8 cellular contexts compared by ENCODE assay signal in genomic region chr20:34364013-34364382, GRCh38. TPM values are rescaled to one million over a fixed set of nuclear protein-coding genes. Genes with fewer than 3 reads are reported as not detected.
DNase-seq lines count a peak whose midpoint lies in the region; ATAC-seq and TF ChIP-seq lines count a peak whose summit lies in the region.

No MANE protein-coding gene starts in this region.

- peak overlapping the region; percentile 88 for H3K4ac ChIP-seq in IMR-90 (ENCODE audit: low read depth, low read length)

- dilution Hi-C loops in IMR-90 (cut with HindIII; ENCODE audit: low sequenced_read_pairs, unreplicated experiment), result no loop called here

- H3K9me3 ChIP-seq in IMR-90 (ENCODE audit: control insufficient read depth, insufficient read depth, low read length) (no peaks in the 10 kb centered on the region), iPS-18c (ENCODE audit: control insufficient read depth, insufficient read depth, low read length) (no peaks in the 10 kb centered on the region)

- H3K4me1 ChIP-seq in IMR-90 (ENCODE audit: control insufficient read depth, insufficient read depth, low read length), result peaks cover 8% of the 10 kb centered on the region; the same call in 1 of the 2 replicates

- intact Hi-C loops in IMR-90 (cut with micrococcal nuclease), result loop anchor here (5.0 kb wide), 1 partner anchor 52 kb away; no protein-coding TSS in a partner anchor

- peaks cover 24 to 55% of the 10 kb centered on the region in 2 donors for H3K4me1 Mint-ChIP-seq in stimulated activated naive B cell treated with anti-CD40 and anti-IgM and Interleukin-4, amounts not matched to agents 10 μg/mL and 1 μg/mL and 100 μg/mL, for 72 hours

- peak overlapping the region; percentile 99 for H2AK9ac ChIP-seq in IMR-90 (replicated peaks; ENCODE audit: low read depth, low read length, poor library complexity)

- H3K9me1 ChIP-seq in IMR-90 (ENCODE audit: insufficient read depth, low read length), result peaks cover 8% of the 10 kb centered on the region

- 0% methylated on average over 4 of the region's 12 CpGs; no CpG with 5 or more reads in 1 of the 2 experiments for WGBS in IMR-90 (ENCODE audit: extremely low coverage in 2 of 2, insufficient read length in 1 of 2), 2 experiments
- 2 to 10% (median 9%) methylated on average over 12 of the region's 12 CpGs for WGBS in adipose tissue, 3 donors

- POLR2A ChIA-PET in IMR-90 (lab: Charles Lee; ENCODE audit: unreplicated experiment), result no interaction called here

- H2AFZ ChIP-seq in IMR-90 (replicated peaks; ENCODE audit: low read length, poor library complexity), result peak overlapping the region; percentile 98

- in situ Hi-C loops in IMR-90 (cut with MboI; ENCODE audit: low sequenced_read_pairs), result no loop called here

- peak overlapping the region; percentile 54; the same call in 1 of the 2 replicates for H2BK120ac ChIP-seq in IMR-90 (ENCODE audit: low read depth, low read length)

- DNase-seq in AG10803 (ENCODE audit: low read depth), result peak; percentile 53
- peak; percentile 34 for DNase-seq in IMR-90
- no peak for DNase-seq in stimulated activated naive B cell treated with anti-CD40 and anti-IgM and Interleukin-4, amounts not matched to agents 10 μg/mL and 1 μg/mL and 100 μg/mL, for 72 hours
- DNase-seq in NCI-H1694 treated with DMSO at 0.1 percent for 48 hours (lab: John Stamatoyannopoulos, UW), result no peak

- peaks cover 57% of the 10 kb centered on the region for H4K20me1 ChIP-seq in IMR-90 (ENCODE audit: insufficient read depth, low read length)

- no peaks in the 10 kb centered on the region for H3K27me3 ChIP-seq in IMR-90 (ENCODE audit: control insufficient read depth, insufficient read depth, low read length)

- TF ChIP-seq RAD21 in IMR-90 (IDR thresholded peaks at IDR 0.05; ENCODE audit: low read length), result no peak

- H3K4me2 ChIP-seq in IMR-90 (ENCODE audit: low read depth, low read length), result peak overlapping the region; percentile 91

- H2BK5ac ChIP-seq in IMR-90 (ENCODE audit: low read depth, low read length, poor library complexity, severe bottlenecking), result peak overlapping the region; percentile 88

- H2BK15ac ChIP-seq in IMR-90 (ENCODE audit: low read depth, low read length), result no peak overlapping the region

- peak overlapping the region; percentile 76; the same call in 1 of the 2 replicates for H4K5ac ChIP-seq in IMR-90 (ENCODE audit: low read depth, low read length)

- peaks cover 26 to 32% of the 10 kb centered on the region in 2 donors for H3K36me3 Mint-ChIP-seq in stimulated activated naive B cell treated with anti-CD40 and anti-IgM and Interleukin-4, amounts not matched to agents 10 μg/mL and 1 μg/mL and 100 μg/mL, for 72 hours

- peak overlapping the region; percentile 97 for H3K23ac ChIP-seq in IMR-90 (ENCODE audit: low read depth, low read length)

- H3K4me3 ChIP-seq in AG10803 (ENCODE audit: low read length) (peak overlapping the region; percentile 83), IMR-90 (ENCODE audit: insufficient read depth, low read depth, low read length) (peak overlapping the region; percentile 97), iPS-18c (ENCODE audit: insufficient read depth, low read depth, low read length) (peak overlapping the region; percentile 95)

- no peak for TF ChIP-seq POLR2A in IMR-90 (IDR thresholded peaks at IDR 0.05; ENCODE audit: low read depth, low read length)

- peaks cover 5 to 50% of the 10 kb centered on the region in 2 experiments for H3K79me1 ChIP-seq in IMR-90 (ENCODE audit: low read depth in 1 of 2, low read length in 2 of 2)

- peak overlapping the region; percentile 98 for H3K14ac ChIP-seq in IMR-90 (replicated peaks; ENCODE audit: low read depth, low read length)

- CTCF ChIA-PET in IMR-90 (lab: Yijun Ruan, JAX), result interaction anchor here (1.0 to 1.8 kb wide), 2 partner anchors 51 to 53 kb away, joined by 3 to 6 read pairs; no protein-coding TSS in a partner anchor

- H3K9ac ChIP-seq in IMR-90 (ENCODE audit: low read depth, low read length), result peak overlapping the region; percentile 99

- peak overlapping the region; percentile 94 for H3K56ac ChIP-seq in IMR-90 (ENCODE audit: extremely low read depth, insufficient read depth, low read length)

- no peak for TF ChIP-seq CTCF in AG10803 (conservative IDR thresholded peaks at IDR 0.05; ENCODE audit: low read length)
- TF ChIP-seq CTCF in IMR-90 (conservative IDR thresholded peaks at IDR 0.05; ENCODE audit: low read depth, low read length), result no peak

- H3K18ac ChIP-seq in IMR-90 (ENCODE audit: low read depth, low read length), result peak overlapping the region; percentile 75

- H2BK20ac ChIP-seq in IMR-90 (ENCODE audit: low read depth, low read length), result no peak overlapping the region

- H3K27ac Mint-ChIP-seq in stimulated activated naive B cell treated with anti-CD40 and anti-IgM and Interleukin-4, amounts not matched to agents 10 μg/mL and 1 μg/mL and 100 μg/mL, for 72 hours, result peak overlapping the region; percentile 95

- peak overlapping the region; percentile 91 to 96; a peak in 3 of 4 replicates for H4K8ac ChIP-seq in IMR-90 (ENCODE audit: low read depth in 2 of 2, low read length in 2 of 2)

- H4K91ac ChIP-seq in IMR-90 (ENCODE audit: insufficient read depth, low read depth, low read length), result peak overlapping the region; percentile 38

- no peak; the same call in 1 of the 2 replicates for ATAC-seq in IMR-90 (ENCODE audit: low read depth)
- no peak for ATAC-seq in stimulated activated naive B cell treated with anti-CD40 and anti-IgM and Interleukin-4, amounts not matched to agents 10 μg/mL and 1 μg/mL and 100 μg/mL, for 72 hours (replicated peaks)
- ATAC-seq in GM21529 (IDR thresholded peaks at IDR 0.05; ENCODE audit: unreplicated experiment), result no peak
- ATAC-seq in GM21737 (IDR thresholded peaks at IDR 0.05; ENCODE audit: unreplicated experiment), result no peak

- peak overlapping the region; percentile 89 to 96 for H3K4me3 Mint-ChIP-seq in stimulated activated naive B cell treated with anti-CD40 and anti-IgM and Interleukin-4, amounts not matched to agents 10 μg/mL and 1 μg/mL and 100 μg/mL, for 72 hours

- TSS peak; percentile 18 for BruUV-seq in IMR-90 (replicated peaks; lab: Mats Ljungman, UMichigan)

- H2AK5ac ChIP-seq in IMR-90 (ENCODE audit: low read depth, low read length), result peak overlapping the region; percentile 68

- peak overlapping the region; percentile 100 for H3K27ac ChIP-seq in IMR-90 (ENCODE audit: insufficient read depth, low read length)
- peak overlapping the region; percentile 38 for H3K27ac ChIP-seq in adipose tissue (ENCODE audit: low read depth, low read length)

- H3K36me3 ChIP-seq in IMR-90 (ENCODE audit: control insufficient read depth, insufficient read depth, low read length), result peaks cover 2% of the 10 kb centered on the region; the same call in 1 of the 2 replicates

- H3K9me3 Mint-ChIP-seq in stimulated activated naive B cell treated with anti-CD40 and anti-IgM and Interleukin-4, amounts not matched to agents 10 μg/mL and 1 μg/mL and 100 μg/mL, for 72 hours, result peaks cover 3 to 5% of the 10 kb centered on the region in 2 donors

- H3K27me3 Mint-ChIP-seq in stimulated activated naive B cell treated with anti-CD40 and anti-IgM and Interleukin-4, amounts not matched to agents 10 μg/mL and 1 μg/mL and 100 μg/mL, for 72 hours, result no peaks in the 10 kb centered on the region

TF ChIP-seq in IMR-90, 13 proteins besides CTCF, POLR2A, EP300 and RAD21:
- TF ChIP-seq MXI1 (IDR thresholded peaks at IDR 0.05; ENCODE audit: borderline replicate concordance, low read depth, low read length) (no peak), CHD1 (IDR thresholded peaks at IDR 0.05; ENCODE audit: low read depth, low read length) (no peak), NFE2L2 (IDR thresholded peaks at IDR 0.05; ENCODE audit: low read depth, low read length) (no peak), RFX5 (IDR thresholded peaks at IDR 0.05; ENCODE audit: low read depth, low read length) (no peak), SMC3 (IDR thresholded peaks at IDR 0.05; ENCODE audit: low read depth, low read length) (no peak)
- TF ChIP-seq, protein P1, sequence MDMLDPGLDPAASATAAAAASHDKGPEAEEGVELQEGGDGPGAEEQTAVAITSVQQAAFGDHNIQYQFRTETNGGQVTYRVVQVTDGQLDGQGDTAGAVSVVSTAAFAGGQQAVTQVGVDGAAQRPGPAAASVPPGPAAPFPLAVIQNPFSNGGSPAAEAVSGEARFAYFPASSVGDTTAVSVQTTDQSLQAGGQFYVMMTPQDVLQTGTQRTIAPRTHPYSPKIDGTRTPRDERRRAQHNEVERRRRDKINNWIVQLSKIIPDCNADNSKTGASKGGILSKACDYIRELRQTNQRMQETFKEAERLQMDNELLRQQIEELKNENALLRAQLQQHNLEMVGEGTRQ (IDR thresholded peaks at IDR 0.05; ENCODE audit: low read depth, low read length), result no peak

RNA-seq across cellular contexts. Expression of gene ITCH, which starts 0.9 kb away (rescaled TPM):
- total RNA-seq in IMR-90 (2012; rRNA removed), result 94.6 and 103 TPM in 2 replicates
- 8.8 and 12.7 TPM in 2 replicates for polyA plus RNA-seq in IMR-90 (2012; rRNA removed)
- 5.0 and 7.6 TPM in 2 replicates for polyA plus RNA-seq in IMR-90 (2012; cell fraction: cytosol; rRNA removed)
- polyA plus RNA-seq in IMR-90 (2012; cell fraction: nucleus; rRNA removed; ENCODE audit: low replicate concordance), result 5.1 and 11.9 TPM in 2 replicates
- 10 to 100 TPM in 2 of 3 donors, 1 to 10 TPM in 1; 8.3 to 13.3 (median 12.1) TPM for polyA plus RNA-seq in adipose tissue

Comparison
In these comparisons a context has a peak if more than half of its experiments do, and no peak if none do; other contexts are left out.
1. DNase-seq: peak in AG10803 (single experiment) and IMR-90 (single experiment); none in stimulated activated naive B cell treated with anti-CD40 and anti-IgM and Interleukin-4, amounts not matched to agents 10 μg/mL and 1 μg/mL and 100 μg/mL, for 72 hours (single experiment) and NCI-H1694 treated with DMSO at 0.1 percent for 48 hours (single experiment).
2. Peak in every context shown above with its lines, with median percentiles within 50 percentile points of each other: H3K4me3 ChIP-seq.